8 cellular contexts compared by ENCODE assay signal in genomic region chr3:58490860-58491501, GRCh38. TPM values are rescaled to one million over a fixed set of nuclear protein-coding genes. Genes with fewer than 3 reads are reported as not detected.
DNase-seq lines count a peak whose midpoint lies in the region; ATAC-seq and TF ChIP-seq lines count a peak whose summit lies in the region.

No MANE protein-coding gene starts in this region.

- H3K4me1 ChIP-seq in A673 (ENCODE audit: insufficient read depth, low read length, poor library complexity, severe bottlenecking) (peaks cover 14% of the 10 kb centered on the region), Karpas-422 (ENCODE audit: low read length) (peaks cover 37% of the 10 kb centered on the region), muscle layer of colon (ENCODE audit: insufficient read depth, low read length) (peaks cover 37% of the 10 kb centered on the region)

- no peak overlapping the region for H3K27ac ChIP-seq in A673 (ENCODE audit: low read depth, low read length, poor library complexity, severe bottlenecking)
- no peak overlapping the region for H3K27ac ChIP-seq in Karpas-422 (ENCODE audit: low read length)
- H3K27ac ChIP-seq in cingulate gyrus (ENCODE audit: low read depth, low read length): peak overlapping the region; percentile 81
- peak overlapping the region; percentile 76 for H3K27ac ChIP-seq in muscle layer of colon (ENCODE audit: low read depth, low read length)

- H3K4me3 ChIP-seq in A673 (ENCODE audit: low read depth, low read length, poor library complexity, severe bottlenecking): peak overlapping the region; percentile 36
- H3K4me3 ChIP-seq in Karpas-422 (ENCODE audit: low read length): peak overlapping the region; percentile 47; the same call in 1 of the 2 replicates
- H3K4me3 ChIP-seq in muscle layer of colon (ENCODE audit: low read depth in 1 of 2, low read length in 2 of 2): peak overlapping the region; percentile 48 to 60

- H2AFZ ChIP-seq in Karpas-422 (ENCODE audit: low read length): 0 out of 2 replicates have a peak overlapping the region, but pooled peaks have one; percentile 44

- intact Hi-C loops in A673 (cut with micrococcal nuclease; ENCODE audit: unreplicated experiment): loop anchor here (5.0 kb wide), 1 partner anchor 36 kb away; no protein-coding TSS in a partner anchor

- H3K36me3 ChIP-seq in A673 (ENCODE audit: insufficient read depth, low read length, poor library complexity, severe bottlenecking) (no peaks in the 10 kb centered on the region), Karpas-422 (ENCODE audit: insufficient read depth, low read length) (no peaks in the 10 kb centered on the region), muscle layer of colon (ENCODE audit: insufficient read depth, low read length) (no peaks in the 10 kb centered on the region)

- ATAC-seq in HG02885 (IDR thresholded peaks at IDR 0.05; ENCODE audit: poor library complexity, unreplicated experiment) (no peak), HG02759 (IDR thresholded peaks at IDR 0.05; ENCODE audit: unreplicated experiment) (no peak)

- CTCF ChIA-PET in A673 (lab: Charles Lee): no interaction called here

- no peaks in the 10 kb centered on the region for H4K20me1 ChIP-seq in Karpas-422 (ENCODE audit: insufficient read depth, low read depth, low read length)

- peaks cover 37% of the 10 kb centered on the region for H3K79me2 ChIP-seq in Karpas-422 (ENCODE audit: low read length)

- POLR2A ChIA-PET in A673 (lab: Charles Lee; ENCODE audit: low non-redundant PET): no interaction called here

- H3K27me3 ChIP-seq in A673 (replicated peaks; ENCODE audit: insufficient read depth, low read depth, low read length, poor library complexity): no peaks in the 10 kb centered on the region
- H3K27me3 ChIP-seq in Karpas-422 (ENCODE audit: low read length): no peaks in the 10 kb centered on the region
- no peaks in the 10 kb centered on the region for H3K27me3 ChIP-seq in muscle layer of colon (ENCODE audit: control insufficient read depth in 1 of 2, insufficient read depth in 2 of 2, low read length in 2 of 2)

- H3K9ac ChIP-seq in Karpas-422 (ENCODE audit: low read length): peak overlapping the region; percentile 40
- H3K9ac ChIP-seq in muscle layer of colon (ENCODE audit: low read length): no peak overlapping the region

- peak overlapping the region; percentile 50 for H3K4me2 ChIP-seq in Karpas-422 (ENCODE audit: low read depth, low read length, poor library complexity, severe bottlenecking)

- BruUV-seq in A673 (replicated peaks; lab: Mats Ljungman, UMichigan): no TSS peak

- DNase-seq in A673 (ENCODE audit: low spot score) (no peak), Karpas-422 (no peak), SK-N-DZ (ENCODE audit: low spot score) (no peak), mesenteric fat pad (ENCODE audit: low spot score) (no peak)

- H3K9me2 ChIP-seq in Karpas-422 (replicated peaks; ENCODE audit: insufficient read depth, low read length): no peaks in the 10 kb centered on the region

- H3K9me3 ChIP-seq in A673 (ENCODE audit: low read depth, low read length, poor library complexity, severe bottlenecking): no peaks in the 10 kb centered on the region
- H3K9me3 ChIP-seq in Karpas-422 (ENCODE audit: low read length): no peaks in the 10 kb centered on the region
- H3K9me3 ChIP-seq in muscle layer of colon (ENCODE audit: low read length): no peaks in the 10 kb centered on the region

- TF ChIP-seq CTCF in A673 (conservative IDR thresholded peaks at IDR 0.05; ENCODE audit: low read depth, low read length): no peak

RNA-seq across cellular contexts. Expression of gene KCTD6, which starts 0.9 kb away (rescaled TPM):
- 14.2 and 14.3 TPM in 2 replicates for total RNA-seq in A673 (2021)
- 7.9 and 17.9 TPM in 2 replicates for total RNA-seq in Karpas-422 (2014; rRNA removed; shearing (Covaris generic); ENCODE audit: low replicate concordance)
- 18.0 and 21.8 TPM in 2 replicates for polyA plus RNA-seq in SK-N-DZ (2014; cell fraction: cytosol; rRNA removed)
- 25.7 and 42.9 TPM in 2 replicates for polyA plus RNA-seq in SK-N-DZ (2014; cell fraction: nucleus; rRNA removed)
- total RNA-seq in mesenteric fat pad: 8.0 TPM

RNA-seq across cellular contexts. Expression of gene ACOX2, which starts 46.0 kb away (rescaled TPM):
- total RNA-seq in A673 (2021) (5.4 and 7.2 TPM in 2 replicates), mesenteric fat pad (18.8 TPM)
- total RNA-seq in Karpas-422 (2014; rRNA removed; shearing (Covaris generic); ENCODE audit: low replicate concordance): not detected in 2 replicates
- polyA plus RNA-seq in SK-N-DZ (2014; cell fraction: cytosol; rRNA removed): 0.07 and 0.51 TPM in 2 replicates
- 0.92 and 3.8 TPM in 2 replicates for polyA plus RNA-seq in SK-N-DZ (2014; cell fraction: nucleus; rRNA removed)

RNA-seq across cellular contexts. Expression of gene PDHB, which starts 57.3 kb away (rescaled TPM):
- total RNA-seq in A673 (2021) (56.0 and 58.8 TPM in 2 replicates), mesenteric fat pad (55.2 TPM)
- total RNA-seq in Karpas-422 (2014; rRNA removed; shearing (Covaris generic); ENCODE audit: low replicate concordance): 61.6 and 130 TPM in 2 replicates
- 126 and 131 TPM in 2 replicates for polyA plus RNA-seq in SK-N-DZ (2014; cell fraction: cytosol; rRNA removed)
- polyA plus RNA-seq in SK-N-DZ (2014; cell fraction: nucleus; rRNA removed): 58.6 and 84.8 TPM in 2 replicates

Comparison
In these comparisons a context has a peak if more than half of its experiments do, and no peak if none do; other contexts are left out.
1. H3K27ac ChIP-seq: peak in cingulate gyrus (single experiment) and muscle layer of colon (single experiment); none in A673 (single experiment) and Karpas-422 (single experiment).
2. Peak in every context shown above with its lines, with median percentiles within 50 percentile points of each other: H3K4me3 ChIP-seq.